ENCODE assay signal across 8 cellular contexts in the genomic region with DNA sequence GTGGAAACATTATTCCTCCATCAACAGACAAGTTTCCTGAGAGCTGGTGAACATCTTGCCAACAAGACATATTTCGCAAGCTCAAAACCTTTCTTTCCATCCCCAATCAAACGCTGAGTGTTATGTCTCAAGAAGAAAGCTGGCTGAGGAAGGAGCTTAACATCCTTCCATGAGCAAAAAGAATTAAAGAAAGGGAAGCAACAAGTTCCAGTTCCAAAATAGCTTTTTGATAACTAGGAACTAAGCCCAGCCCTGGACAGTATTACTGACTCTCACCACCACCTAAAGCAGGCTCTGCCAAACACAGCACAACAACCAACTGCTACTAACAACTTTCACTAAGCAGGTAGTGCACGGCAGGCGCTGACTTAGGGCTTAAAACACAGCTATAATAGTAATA. TPM values are rescaled to one million over a fixed set of nuclear protein-coding genes. Genes with fewer than 3 reads are reported as not detected.
DNase-seq lines count a peak whose midpoint lies in the region; ATAC-seq and TF ChIP-seq lines count a peak whose summit lies in the region.

No MANE protein-coding gene starts in this region.

- no peaks in the 10 kb centered on the region for H3K9me3 Mint-ChIP-seq in CD4-positive, CD25-positive, alpha-beta regulatory T cell
- H3K9me3 Mint-ChIP-seq in activated CD8-positive, alpha-beta memory T cell treated with anti-CD3 and anti-CD28 coated beads, Interleukin-2, amount 10 ng/mL, durations not matched to agents 7 days and 5 days (ENCODE audit: low read depth), result no peaks in the 10 kb centered on the region

- no peaks in the 10 kb centered on the region for H3K27me3 ChIP-seq in CD4-positive, CD25-positive, alpha-beta regulatory T cell (ENCODE audit: control insufficient read depth, insufficient read depth, low read length)

- no peaks in the 10 kb centered on the region for H3K9me3 ChIP-seq in CD4-positive, CD25-positive, alpha-beta regulatory T cell (ENCODE audit: control insufficient read depth in 2 of 2, low read length in 2 of 2)

- ATAC-seq in CD4-positive, CD25-positive, alpha-beta regulatory T cell (ENCODE audit: low read depth in 2 of 2), result no peak
- ATAC-seq in activated CD8-positive, alpha-beta memory T cell treated with anti-CD3 and anti-CD28 coated beads, Interleukin-2, amount 10 ng/mL, durations not matched to agents 7 days and 5 days, result no peak

- H3K36me3 Mint-ChIP-seq in CD4-positive, CD25-positive, alpha-beta regulatory T cell, result peaks cover 18% of the 10 kb centered on the region
- peaks cover 28% of the 10 kb centered on the region for H3K36me3 Mint-ChIP-seq in activated CD8-positive, alpha-beta memory T cell treated with anti-CD3 and anti-CD28 coated beads, Interleukin-2, amount 10 ng/mL, durations not matched to agents 7 days and 5 days

- no peak overlapping the region for H3K27ac ChIP-seq in CD4-positive, CD25-positive, alpha-beta regulatory T cell (ENCODE audit: insufficient read depth, low read length, poor library complexity, severe bottlenecking)

- CTCF ChIA-PET in activated CD8-positive, alpha-beta memory T cell treated with anti-CD3 and anti-CD28 coated beads, Interleukin-2, amount 10 ng/mL, durations not matched to agents 7 days and 5 days (lab: Charles Lee), result interaction anchor here (0.7 to 1.4 kb wide), 3 partner anchors 13 to 219 kb away, joined by 3 read pairs; no protein-coding TSS in a partner anchor

- H3K4me3 ChIP-seq in CD4-positive, CD25-positive, alpha-beta regulatory T cell (ENCODE audit: low read depth, low read length), result no peak overlapping the region
- H3K4me3 ChIP-seq in foreskin fibroblast (ENCODE audit: low read depth in 1 of 2, low read length in 2 of 2), result no peak overlapping the region

- TF ChIP-seq CTCF in foreskin fibroblast (IDR thresholded peaks at IDR 0.05; ENCODE audit: low read depth, low read length), result no peak

- H3K4me1 Mint-ChIP-seq in CD4-positive, CD25-positive, alpha-beta regulatory T cell, result peaks cover 43 to 91% (median 74%) of the 10 kb centered on the region in 4 donors
- peaks cover 71% of the 10 kb centered on the region for H3K4me1 Mint-ChIP-seq in activated CD8-positive, alpha-beta memory T cell treated with anti-CD3 and anti-CD28 coated beads, Interleukin-2, amount 10 ng/mL, durations not matched to agents 7 days and 5 days

- peak overlapping the region; percentile 16 to 81 (median 55) for H3K27ac Mint-ChIP-seq in CD4-positive, CD25-positive, alpha-beta regulatory T cell
- no peak overlapping the region for H3K27ac Mint-ChIP-seq in activated CD8-positive, alpha-beta memory T cell treated with anti-CD3 and anti-CD28 coated beads, Interleukin-2, amount 10 ng/mL, durations not matched to agents 7 days and 5 days

- peak overlapping the region in 2 of 4 donors; percentile 5 to 27 for H3K4me3 Mint-ChIP-seq in CD4-positive, CD25-positive, alpha-beta regulatory T cell
- no peak overlapping the region for H3K4me3 Mint-ChIP-seq in activated CD8-positive, alpha-beta memory T cell treated with anti-CD3 and anti-CD28 coated beads, Interleukin-2, amount 10 ng/mL, durations not matched to agents 7 days and 5 days

- H3K27me3 Mint-ChIP-seq in CD4-positive, CD25-positive, alpha-beta regulatory T cell, result no peaks in the 10 kb centered on the region
- no peaks in the 10 kb centered on the region for H3K27me3 Mint-ChIP-seq in activated CD8-positive, alpha-beta memory T cell treated with anti-CD3 and anti-CD28 coated beads, Interleukin-2, amount 10 ng/mL, durations not matched to agents 7 days and 5 days

- DNase-seq in CD4-positive, CD25-positive, alpha-beta regulatory T cell, result no peak
- DNase-seq in SKM-1 treated with dmso at 0.1 percent for 144 hours (lab: John Stamatoyannopoulos, UW; ENCODE audit: unreplicated experiment), result peak; percentile 77
- DNase-seq in foreskin fibroblast, result peak; percentile 74 to 86
- DNase-seq in renal cortical epithelial cell (ENCODE audit: low read depth), result peak; percentile 63
- DNase-seq in NCI-H1694 (lab: John Stamatoyannopoulos, UW), result no peak
- DNase-seq in NCI-H2171 (lab: John Stamatoyannopoulos, UW), result no peak
- DNase-seq in activated CD8-positive, alpha-beta memory T cell treated with anti-CD3 and anti-CD28 coated beads, Interleukin-2, amount 10 ng/mL, durations not matched to agents 7 days and 5 days, result no peak
- no peak for DNase-seq in stimulated activated CD4-positive, alpha-beta T cell treated with anti-CD3 and anti-CD28 coated beads, Interleukin-4, amount 100 ng/mL, for 4 hours

- peaks cover 69% of the 10 kb centered on the region for H3K4me1 ChIP-seq in CD4-positive, CD25-positive, alpha-beta regulatory T cell (ENCODE audit: control insufficient read depth, insufficient read depth, low read length, poor library complexity, severe bottlenecking)

- H3K36me3 ChIP-seq in CD4-positive, CD25-positive, alpha-beta regulatory T cell (ENCODE audit: control insufficient read depth, insufficient read depth, low read length), result peaks cover 25% of the 10 kb centered on the region

RNA-seq across cellular contexts. Expression of a gene that starts 50.2 kb away (rescaled TPM):
- total RNA-seq in CD4-positive, CD25-positive, alpha-beta regulatory T cell, result 372 TPM
- polyA plus RNA-seq in CD4-positive, CD25-positive, alpha-beta regulatory T cell, result 100 to 1,000 TPM; 384 to 588 (median 518) TPM
- total RNA-seq in renal cortical epithelial cell, result 114 and 151 TPM in 2 replicates
- 100 to 1,000 TPM; 411 to 427 TPM for total RNA-seq in activated CD8-positive, alpha-beta memory T cell treated with anti-CD3 and anti-CD28 coated beads, Interleukin-2, amount 10 ng/mL, durations not matched to agents 7 days and 5 days

Comparison
In these comparisons a context has a peak if more than half of its experiments do, and no peak if none do; other contexts are left out.
1. DNase-seq: peak in SKM-1 treated with dmso at 0.1 percent for 144 hours (single experiment), foreskin fibroblast (2 of 2) and renal cortical epithelial cell (single experiment); none in CD4-positive, CD25-positive, alpha-beta regulatory T cell (0 of 3), NCI-H1694 (single experiment), NCI-H2171 (single experiment), activated CD8-positive, alpha-beta memory T cell treated with anti-CD3 and anti-CD28 coated beads, Interleukin-2, amount 10 ng/mL, durations not matched to agents 7 days and 5 days (single experiment) and stimulated activated CD4-positive, alpha-beta T cell treated with anti-CD3 and anti-CD28 coated beads, Interleukin-4, amount 100 ng/mL, for 4 hours (0 of 2).